Comparison of ENCODE assay signal across 1 cellular context in genomic region chr18:21345851-21346250, GRCh38.
TF ChIP-seq lines count a peak whose summit lies in the region.

No MANE protein-coding gene starts in this region.

TF ChIP-seq in SK-N-SH, 30 proteins besides CTCF, POLR2A, EP300 and RAD21 (continued from another document):
- TF ChIP-seq USF1 (IDR thresholded peaks at IDR 0.05; ENCODE audit: borderline replicate concordance, low read depth) (no peak), MAX (IDR thresholded peaks at IDR 0.05; ENCODE audit: low read depth) (no peak), MEF2A (IDR thresholded peaks at IDR 0.05; ENCODE audit: borderline replicate concordance, low read depth) (no peak)
TF ChIP-seq in SK-N-SH: peak in this region for 0.
